ENCODE assay signal across 14 cellular contexts in genomic region chr11:67561971-67562560, GRCh38. TPM values are rescaled to one million over a fixed set of nuclear protein-coding genes. Genes with fewer than 3 reads are reported as not detected.
DNase-seq lines count a peak whose midpoint lies in the region; ATAC-seq and TF ChIP-seq lines count a peak whose summit lies in the region.
"Had no signal": no experiment of that assay in that cellular context is flagged by ENCODE, and none has a peak within 500 bp of the region (broad histone marks: within the 10 kb centered on the region; RNA-seq: fewer than 3 reads in every experiment).

No MANE protein-coding gene starts in this region.

- H3K4me3 ChIP-seq in epithelial cell of esophagus (ENCODE audit: low read length): no peak overlapping the region
- no peak overlapping the region for H3K4me3 ChIP-seq in brain microvascular endothelial cell (ENCODE audit: low read depth, low read length)

- DNase-seq in DMS53 (lab: John Stamatoyannopoulos, UW): peak; percentile 84
- peak; percentile 29 for DNase-seq in epithelial cell of esophagus (ENCODE audit: low read depth)
- no peak for DNase-seq in SKM-1 treated with dmso at 0.1 percent for 144 hours (lab: John Stamatoyannopoulos, UW; ENCODE audit: unreplicated experiment)
- no peak for DNase-seq in brain microvascular endothelial cell
- no peak for DNase-seq in stimulated activated CD4-positive, alpha-beta T cell treated with anti-CD3 and anti-CD28 coated beads, Interleukin-1b, Interleukin-23, amount 100 ng/mL, for 48 hours
- DNase-seq in left lobe of liver (ENCODE audit: low spot score): no peak
- DNase-seq: DMS79, NCI-H69 had no signal

- in situ Hi-C loops in brain microvascular endothelial cell (cut with HindIII; ENCODE audit: low pct_ligation_motif_present, low sequenced_read_pairs): no loop called here

- ATAC-seq in GM19395 (IDR thresholded peaks at IDR 0.05; ENCODE audit: unreplicated experiment) (peak; percentile 78), HG03354 (IDR thresholded peaks at IDR 0.05; ENCODE audit: poor library complexity, severe bottlenecking, unreplicated experiment) (peak; percentile 62), left lobe of liver (no peak)

- no peaks in the 10 kb centered on the region for H3K36me3 ChIP-seq in brain microvascular endothelial cell (replicated peaks)

- H3K27ac ChIP-seq in brain microvascular endothelial cell: no peak overlapping the region
- H3K27ac ChIP-seq: HL-60 had no signal

- TF ChIP-seq CTCF in epithelial cell of esophagus (IDR thresholded peaks at IDR 0.05; ENCODE audit: insufficient read depth, low read depth, low read length, missing control alignments) (no peak), brain microvascular endothelial cell (IDR thresholded peaks at IDR 0.05; ENCODE audit: low read depth, low read length, missing control alignments) (no peak)

- no peaks in the 10 kb centered on the region for H3K27me3 ChIP-seq in brain microvascular endothelial cell (replicated peaks)

RNA-seq across cellular contexts. Expression of gene GSTP1, which starts 21.5 kb away (rescaled TPM):
- total RNA-seq in left lobe of liver: 30.9 TPM

RNA-seq across cellular contexts. Expression of gene CABP2, which starts 38.8 kb away (rescaled TPM):
- total RNA-seq in left lobe of liver: not detected
- total RNA-seq: dermis microvascular lymphatic vessel endothelial cell, lower leg skin, urinary bladder had no signal

RNA-seq across cellular contexts. Expression of gene NDUFV1, which starts 44.7 kb away (rescaled TPM):
- total RNA-seq in left lobe of liver: 192 TPM

RNA-seq across cellular contexts. Expression of gene CDK2AP2, which starts 54.1 kb away (rescaled TPM):
- 67.4 TPM for total RNA-seq in left lobe of liver

RNA-seq across cellular contexts. Expression of gene PITPNM1, which starts 56.9 kb away (rescaled TPM):
- 19.2 TPM for total RNA-seq in left lobe of liver

Comparison
In these comparisons a context has a peak if more than half of its experiments do, and no peak if none do; other contexts are left out.
1. DNase-seq: peak in DMS53 (single experiment) and epithelial cell of esophagus (single experiment); none in SKM-1 treated with dmso at 0.1 percent for 144 hours (single experiment), brain microvascular endothelial cell (single experiment), stimulated activated CD4-positive, alpha-beta T cell treated with anti-CD3 and anti-CD28 coated beads, Interleukin-1b, Interleukin-23, amount 100 ng/mL, for 48 hours (single experiment) and left lobe of liver (single experiment).